ENCODE assay signal across 8 cellular contexts in genomic region chr3:32106929-32107362, GRCh38. TPM values are rescaled to one million over a fixed set of nuclear protein-coding genes. Genes with fewer than 3 reads are reported as not detected.
DNase-seq lines count a peak whose midpoint lies in the region; ATAC-seq and TF ChIP-seq lines count a peak whose summit lies in the region.

No MANE protein-coding gene starts in this region.

- POLR2A ChIA-PET in activated CD4-positive, alpha-beta memory T cell treated with anti-CD3 and anti-CD28 coated beads, Interleukin-2, amount 10 ng/mL, durations not matched to agents 7 days and 5 days (lab: Charles Lee) = interaction anchor here (1.2 to 1.4 kb wide), 3 partner anchors 22 to 574 kb away, joined by 3 to 8 read pairs (median 3); partner anchors contain the start of gene STT3B

- peak; percentile 4 for ATAC-seq in HG03342 (IDR thresholded peaks at IDR 0.05; ENCODE audit: unreplicated experiment)

- peaks cover 14% of the 10 kb centered on the region for H3K36me3 Mint-ChIP-seq in activated CD4-positive, alpha-beta memory T cell treated with anti-CD3 and anti-CD28 coated beads, Interleukin-2, amount 10 ng/mL, durations not matched to agents 7 days and 5 days (ENCODE audit: low read depth)
- peaks cover 19% of the 10 kb centered on the region for H3K36me3 Mint-ChIP-seq in glutamatergic neuron (ENCODE audit: unreplicated experiment)
- H3K36me3 Mint-ChIP-seq in progenitor cell of endocrine pancreas (ENCODE audit: insufficient read depth) = peaks cover 4% of the 10 kb centered on the region

- peak; percentile 27 for DNase-seq in activated CD4-positive, alpha-beta memory T cell treated with anti-CD3 and anti-CD28 coated beads, Interleukin-2, amount 10 ng/mL, durations not matched to agents 7 days and 5 days
- DNase-seq in glutamatergic neuron (no peak), progenitor cell of endocrine pancreas (ENCODE audit: low spot score, unreplicated experiment) (no peak), CD1c-positive myeloid dendritic cell (ENCODE audit: extremely low spot score) (no peak), pons (ENCODE audit: low spot score) (no peak)
- no peak for DNase-seq in stimulated activated CD4-positive, alpha-beta T cell treated with anti-CD3 and anti-CD28 coated beads, Interleukin-4, amount 100 ng/mL, for 24 hours

- peak overlapping the region; percentile 84 for H3K4me3 Mint-ChIP-seq in activated CD4-positive, alpha-beta memory T cell treated with anti-CD3 and anti-CD28 coated beads, Interleukin-2, amount 10 ng/mL, durations not matched to agents 7 days and 5 days
- peak overlapping the region; percentile 96 for H3K4me3 Mint-ChIP-seq in glutamatergic neuron (ENCODE audit: unreplicated experiment)
- peak overlapping the region; percentile 90 for H3K4me3 Mint-ChIP-seq in progenitor cell of endocrine pancreas (ENCODE audit: low read depth)

- H3K9me3 Mint-ChIP-seq in activated CD4-positive, alpha-beta memory T cell treated with anti-CD3 and anti-CD28 coated beads, Interleukin-2, amount 10 ng/mL, durations not matched to agents 7 days and 5 days = peaks cover 4% of the 10 kb centered on the region
- H3K9me3 Mint-ChIP-seq in glutamatergic neuron (ENCODE audit: unreplicated experiment) (peaks cover 15% of the 10 kb centered on the region), progenitor cell of endocrine pancreas (ENCODE audit: low read depth) (peaks cover 13% of the 10 kb centered on the region)

- H3K27ac Mint-ChIP-seq in activated CD4-positive, alpha-beta memory T cell treated with anti-CD3 and anti-CD28 coated beads, Interleukin-2, amount 10 ng/mL, durations not matched to agents 7 days and 5 days = peak overlapping the region; percentile 74
- no peak overlapping the region for H3K27ac Mint-ChIP-seq in glutamatergic neuron (ENCODE audit: unreplicated experiment)
- peak overlapping the region; percentile 74 for H3K27ac Mint-ChIP-seq in progenitor cell of endocrine pancreas

- H3K4me1 Mint-ChIP-seq in activated CD4-positive, alpha-beta memory T cell treated with anti-CD3 and anti-CD28 coated beads, Interleukin-2, amount 10 ng/mL, durations not matched to agents 7 days and 5 days = peaks cover 40% of the 10 kb centered on the region
- H3K4me1 Mint-ChIP-seq in glutamatergic neuron (ENCODE audit: low read depth, unreplicated experiment) (peaks cover 6% of the 10 kb centered on the region), progenitor cell of endocrine pancreas (ENCODE audit: low read depth) (peaks cover 12% of the 10 kb centered on the region)

- H3K27me3 Mint-ChIP-seq in activated CD4-positive, alpha-beta memory T cell treated with anti-CD3 and anti-CD28 coated beads, Interleukin-2, amount 10 ng/mL, durations not matched to agents 7 days and 5 days = no peaks in the 10 kb centered on the region
- peaks cover 5% of the 10 kb centered on the region for H3K27me3 Mint-ChIP-seq in glutamatergic neuron (ENCODE audit: unreplicated experiment)
- H3K27me3 Mint-ChIP-seq in progenitor cell of endocrine pancreas = peaks cover 30% of the 10 kb centered on the region

- CTCF ChIA-PET in activated CD4-positive, alpha-beta memory T cell treated with anti-CD3 and anti-CD28 coated beads, Interleukin-2, amount 10 ng/mL, durations not matched to agents 7 days and 5 days (lab: Charles Lee) = interaction anchor here (1.1 to 2.4 kb wide), 2 partner anchors 38 to 574 kb away, joined by 3 to 8 read pairs; partner anchors contain the start of gene STT3B

- TF ChIP-seq CTCF in GM12875 (IDR thresholded peaks at IDR 0.05; ENCODE audit: borderline replicate concordance, insufficient read depth, low read depth, low read length) (no peak), glutamatergic neuron (IDR thresholded peaks at IDR 0.05; ENCODE audit: partially characterized antibody, unreplicated experiment) (no peak), progenitor cell of endocrine pancreas (IDR thresholded peaks at IDR 0.05; ENCODE audit: unreplicated experiment) (no peak)

- H3K4me3 ChIP-seq in GM12875 (ENCODE audit: low read depth, low read length) = peak overlapping the region; percentile 77

RNA-seq across cellular contexts. Expression of gene GPD1L, which starts 0.5 kb away (rescaled TPM):
- total RNA-seq in activated CD4-positive, alpha-beta memory T cell treated with anti-CD3 and anti-CD28 coated beads, Interleukin-2, amount 10 ng/mL, durations not matched to agents 7 days and 5 days = 10 to 100 TPM; 19.5 to 20.7 TPM
- total RNA-seq in glutamatergic neuron (ENCODE audit: unreplicated experiment) = 9.1 TPM
- total RNA-seq in progenitor cell of endocrine pancreas = 13.0 and 13.8 TPM in 2 replicates
